1 cellular context compared by ENCODE assay signal in the genomic region with DNA sequence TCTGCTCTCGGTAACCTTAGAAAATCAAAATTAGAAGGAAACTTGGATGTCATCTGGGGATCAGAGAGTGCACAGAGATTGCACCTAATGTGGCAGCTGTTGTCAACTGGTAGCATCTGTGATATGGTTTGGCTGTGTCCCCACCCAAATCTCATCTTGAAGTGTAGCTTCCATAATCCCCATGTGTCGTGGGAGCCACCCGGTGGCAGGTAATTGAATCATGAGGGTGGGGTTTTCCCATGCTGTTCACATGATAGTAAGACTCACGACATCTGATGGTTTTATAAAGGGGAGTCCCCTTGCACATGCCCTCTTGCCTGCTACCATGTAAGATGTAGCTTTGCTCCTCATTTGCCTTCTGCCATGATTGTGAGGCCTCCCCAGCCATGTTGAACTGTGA.
TF ChIP-seq lines count a peak whose summit lies in the region.

No MANE protein-coding gene starts in this region.

TF ChIP-seq in H1, 55 proteins besides CTCF, POLR2A, EP300 and RAD21:
- TF ChIP-seq TAF1 (IDR thresholded peaks at IDR 0.05; ENCODE audit: low read depth, low read length) (no peak), RBBP5 (IDR thresholded peaks at IDR 0.05; ENCODE audit: borderline replicate concordance, low read depth, low read length) (no peak)
